ENCODE assay signal across 8 cellular contexts in the genomic region with DNA sequence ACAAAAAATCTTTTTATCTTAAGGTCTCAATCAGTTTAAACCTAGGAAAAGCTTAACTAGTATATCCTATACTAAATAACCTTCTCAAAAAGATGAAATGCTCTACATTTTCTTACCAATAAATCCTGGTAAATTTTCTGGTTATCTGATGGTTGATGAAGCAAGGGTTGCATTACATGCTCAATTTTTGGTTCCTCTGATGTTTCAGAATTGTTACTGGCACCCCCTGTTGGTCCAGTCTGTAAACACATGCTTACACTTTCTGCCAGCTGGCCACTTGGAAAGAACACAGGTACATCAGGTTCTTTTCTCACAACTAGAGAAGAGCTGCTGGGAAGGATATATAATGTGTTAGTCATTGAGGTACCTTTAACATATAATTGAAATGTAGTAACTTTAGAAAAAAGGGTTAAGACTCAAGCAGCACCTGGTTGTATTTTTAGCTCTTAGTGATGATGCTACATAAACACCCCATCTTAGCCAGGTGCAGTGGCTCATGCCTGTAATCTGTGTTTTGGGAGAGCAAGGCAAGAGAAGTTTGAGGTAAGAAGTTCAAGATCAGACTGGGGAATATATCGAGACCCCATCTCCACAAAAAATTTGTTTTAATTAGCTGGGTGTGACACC. TPM values are rescaled to one million over a fixed set of nuclear protein-coding genes. Genes with fewer than 3 reads are reported as not detected.
DNase-seq lines count a peak whose midpoint lies in the region; ATAC-seq, FAIRE-seq and TF ChIP-seq lines count a peak whose summit lies in the region.

No MANE protein-coding gene starts in this region.

- H3K27me3 ChIP-seq in SK-N-SH (ENCODE audit: insufficient read depth) (no peaks in the 10 kb centered on the region), mammary epithelial cell (ENCODE audit: insufficient read depth, low read length) (no peaks in the 10 kb centered on the region), right lobe of liver (no peaks in the 10 kb centered on the region), transverse colon (no peaks in the 10 kb centered on the region)

- intact Hi-C loops in mammary epithelial cell (cut with micrococcal nuclease) (loop anchor here (1.0 kb wide), 2 partner anchors 70 to 84 kb away; no protein-coding TSS in a partner anchor), right lobe of liver (cut with DNase I) (no loop called here), transverse colon (cut with DNase I; ENCODE audit: low total_unique reads) (no loop called here)

- H3F3A ChIP-seq in SK-N-SH (replicated peaks; ENCODE audit: insufficient read depth), result peaks cover 3% of the 10 kb centered on the region

- FAIRE-seq in HTR-8/SVneo (lab: Jason Lieb, UNC), result no peak

- WGBS in SK-N-SH (ENCODE audit: low lambda C conversion rate), result 93% methylated on average over 1 of the region's 1 CpG
- WGBS in mammary epithelial cell (ENCODE audit: low coverage, missing lambda C conversion rate), result 100% methylated on average over 1 of the region's 1 CpG
- WGBS in right lobe of liver (ENCODE audit: insufficient coverage, low coverage, low lambda C conversion rate, missing lambda C conversion rate), result 86% methylated on average over 1 of the region's 1 CpG
- 77 to 80% methylated on average over 1 of the region's 1 CpG for WGBS in transverse colon (ENCODE audit: low coverage in 1 of 2), 2 donors

- peak; percentile 25 for DNase-seq in activated T-cell treated with anti-CD3 and anti-CD28 coated beads for 24 hours (ENCODE audit: low read depth)
- DNase-seq in activated T-cell treated with anti-CD3 and anti-CD28 coated beads, Interleukin-2, amount 50 U/mL, for 1 hour, result no peak
- DNase-seq in HTR-8/SVneo (ENCODE audit: insufficient read length, low spot score), result peak; percentile 23
- peak; percentile 55 for DNase-seq in SK-N-SH
- DNase-seq in mammary epithelial cell, result peak; percentile 52
- peak in 1 of 3 donors; percentile 52 for DNase-seq in right lobe of liver
- DNase-seq in transverse colon, result peak; percentile 53
- no peak for DNase-seq in DMS79 (lab: John Stamatoyannopoulos, UW)

- H3K4me2 ChIP-seq in SK-N-SH (no peak overlapping the region), mammary epithelial cell (ENCODE audit: insufficient read depth, low read depth, low read length) (no peak overlapping the region)

- peak; percentile 74 for TF ChIP-seq CTCF in SK-N-SH (IDR thresholded peaks at IDR 0.05)
- TF ChIP-seq CTCF in mammary epithelial cell (conservative IDR thresholded peaks at IDR 0.05 in 1 of 2, IDR thresholded peaks at IDR 0.05 in 1 of 2; ENCODE audit: extremely low read depth in 1 of 2, insufficient read depth in 1 of 2, low read depth in 1 of 2, low read length in 2 of 2), result peak; percentile 74 to 77
- peak; percentile 62 to 75 (median 65) for TF ChIP-seq CTCF in right lobe of liver (IDR thresholded peaks at IDR 0.05)
- TF ChIP-seq CTCF in transverse colon (IDR thresholded peaks at IDR 0.05), result peak; percentile 41 to 66 (median 57)

- TF ChIP-seq POLR2A in right lobe of liver (IDR thresholded peaks at IDR 0.05) (no peak), transverse colon (IDR thresholded peaks at IDR 0.05) (no peak)

- no peaks in the 10 kb centered on the region for H3K4me1 ChIP-seq in SK-N-SH (ENCODE audit: control insufficient read depth in 1 of 2, insufficient read depth in 2 of 2, low read depth in 1 of 2, low read length in 1 of 2)
- H3K4me1 ChIP-seq in mammary epithelial cell (ENCODE audit: insufficient read depth, low read length), result no peaks in the 10 kb centered on the region
- H3K4me1 ChIP-seq in right lobe of liver, result no peaks in the 10 kb centered on the region
- H3K4me1 ChIP-seq in transverse colon, result no peaks in the 10 kb centered on the region

- no TSS peak for BruUV-seq in mammary epithelial cell (replicated peaks; lab: Mats Ljungman, UMichigan)

- H3K9ac ChIP-seq in SK-N-SH, result no peak overlapping the region
- no peak overlapping the region for H3K9ac ChIP-seq in mammary epithelial cell (ENCODE audit: insufficient read depth, low read length)

- H3K36me3 ChIP-seq in SK-N-SH (replicated peaks in 1 of 2; ENCODE audit: control insufficient read depth in 1 of 2, insufficient read depth in 2 of 2, low read length in 1 of 2) (peaks cover 15 to 19% of the 10 kb centered on the region in 2 experiments), mammary epithelial cell (ENCODE audit: insufficient read depth, low read length) (peaks cover 21% of the 10 kb centered on the region), right lobe of liver (no peaks in the 10 kb centered on the region), transverse colon (no peaks in the 10 kb centered on the region)

- no peak for TF ChIP-seq EP300 in SK-N-SH (IDR thresholded peaks at IDR 0.05; ENCODE audit: borderline replicate concordance in 1 of 2, low read depth in 1 of 2, low read length in 1 of 2)
- no peak for TF ChIP-seq EP300 in transverse colon (IDR thresholded peaks at IDR 0.05; ENCODE audit: low read depth)

- H3K4me3 ChIP-seq in SK-N-SH (ENCODE audit: low read depth in 2 of 2, low read length in 1 of 2) (peak overlapping the region in 1 of 2 experiments; percentile 23; a peak in 1 of 4 replicates), mammary epithelial cell (replicated peaks in 1 of 3; ENCODE audit: insufficient read depth in 1 of 3, low read depth in 2 of 3, low read length in 3 of 3) (no peak overlapping the region), right lobe of liver (no peak overlapping the region), transverse colon (no peak overlapping the region)

- no peak overlapping the region for H2AFZ ChIP-seq in SK-N-SH (ENCODE audit: low read depth)
- H2AFZ ChIP-seq in mammary epithelial cell (ENCODE audit: low read depth, low read length), result no peak overlapping the region

- POLR2A ChIA-PET in SK-N-SH (lab: Yijun Ruan, JAX), result interaction anchor here (0.6 kb wide), 1 partner anchor 47 kb away, joined by 3 read pairs; no protein-coding TSS in a partner anchor

- dilution Hi-C loops in mammary epithelial cell (cut with HindIII; ENCODE audit: low sequenced_read_pairs), result no loop called here

- CTCF ChIA-PET in SK-N-SH (lab: Yijun Ruan, JAX), result interaction anchor here (0.6 to 4.9 kb wide), 37 partner anchors 9 to 161 kb away, joined by 3 to 59 read pairs (median 5); a partner anchor contains a TSS
- CTCF ChIA-PET in mammary epithelial cell (lab: Charles Lee; ENCODE audit: low non-redundant PET), result interaction anchor here (0.7 to 1.4 kb wide), 3 partner anchors 17 to 83 kb away, joined by 4 to 18 read pairs (median 5); a partner anchor contains a TSS

- TF ChIP-seq RAD21 in SK-N-SH (IDR thresholded peaks at IDR 0.05; ENCODE audit: low read length), result peak; percentile 60

- no peaks in the 10 kb centered on the region for H3K9me3 ChIP-seq in SK-N-SH
- no peaks in the 10 kb centered on the region for H3K9me3 ChIP-seq in mammary epithelial cell (replicated peaks; ENCODE audit: insufficient read depth, low read length)
- no peaks in the 10 kb centered on the region for H3K9me3 ChIP-seq in right lobe of liver
- no peaks in the 10 kb centered on the region for H3K9me3 ChIP-seq in transverse colon

- peak; percentile 72 to 88 (median 80) for ATAC-seq in right lobe of liver

- no peaks in the 10 kb centered on the region; the same call in 1 of the 2 replicates for H3K79me2 ChIP-seq in SK-N-SH (ENCODE audit: insufficient read depth)
- H3K79me2 ChIP-seq in mammary epithelial cell (ENCODE audit: insufficient read depth, low read length), result peaks cover 2% of the 10 kb centered on the region

- H4K20me1 ChIP-seq in SK-N-SH (ENCODE audit: insufficient read depth), result no peaks in the 10 kb centered on the region
- H4K20me1 ChIP-seq in mammary epithelial cell (ENCODE audit: insufficient read depth, low read length), result no peaks in the 10 kb centered on the region

- in situ Hi-C loops in mammary epithelial cell (cut with MboI; ENCODE audit: low sequenced_read_pairs in 2 of 2) (loop anchor here in 1 of 2 donors (5.0 kb wide), 1 partner anchor 71 kb away; a partner anchor contains a TSS), transverse colon (cut with MboI; ENCODE audit: low pct_ligation_motif_present in 1 of 4, low pct_unique_long_range_greater_than_20kb in 1 of 4, low sequenced_read_pairs in 3 of 4) (loop anchor here in 1 of 4 donors (10.0 kb wide), 1 partner anchor 68 kb away; a partner anchor contains a TSS)

- H3K27ac ChIP-seq in SK-N-SH (ENCODE audit: low read depth in 2 of 2, low read length in 1 of 2), result no peak overlapping the region
- H3K27ac ChIP-seq in mammary epithelial cell (ENCODE audit: insufficient read depth, low read depth, low read length), result no peak overlapping the region
- no peak overlapping the region for H3K27ac ChIP-seq in right lobe of liver
- H3K27ac ChIP-seq in transverse colon, result no peak overlapping the region

- no peaks in the 10 kb centered on the region for H3K9me2 ChIP-seq in SK-N-SH

TF ChIP-seq in SK-N-SH, 30 proteins besides CTCF, POLR2A, EP300 and RAD21:
- peak; percentile 56 for TF ChIP-seq SMC3 (IDR thresholded peaks at IDR 0.05; ENCODE audit: low read depth, low read length)
- TF ChIP-seq NFIC (IDR thresholded peaks at IDR 0.05; ENCODE audit: borderline replicate concordance), result no peak

RNA-seq across cellular contexts. Expression of a gene that starts 30.9 kb away (rescaled TPM):
- not detected in 2 replicates for polyA plus RNA-seq in SK-N-SH (2012; rRNA removed)
- not detected in 2 replicates for polyA plus RNA-seq in SK-N-SH (2012; cell fraction: cytosol; rRNA removed)
- polyA plus RNA-seq in SK-N-SH (2012; cell fraction: nucleus; rRNA removed), result not detected in 2 replicates
- not detected for total RNA-seq in mammary epithelial cell
- not detected for polyA plus RNA-seq in mammary epithelial cell
- not detected for polyA minus RNA-seq in mammary epithelial cell
- total RNA-seq in right lobe of liver, result 1 to 10 TPM in 4 of 6 experiments, under 1 TPM in 2; 0.43 to 4.5 (median 1.8) TPM
- 1 to 10 TPM in 2 of 4 donors, under 1 TPM in 2; 0.80 to 7.9 (median 1.9) TPM for total RNA-seq in transverse colon

RNA-seq across cellular contexts. Expression of a gene that starts 51.0 kb away (rescaled TPM):
- polyA plus RNA-seq in SK-N-SH (2012; rRNA removed) (4.9 and 5.8 TPM in 2 replicates), mammary epithelial cell (17.6 TPM)
- 5.7 and 6.6 TPM in 2 replicates for polyA plus RNA-seq in SK-N-SH (2012; cell fraction: cytosol; rRNA removed)
- 3.9 and 7.8 TPM in 2 replicates for polyA plus RNA-seq in SK-N-SH (2012; cell fraction: nucleus; rRNA removed)
- total RNA-seq in mammary epithelial cell (10 to 100 TPM in 1 of 2 donors, 1 to 10 TPM in 1; 8.0 to 17.9 TPM), right lobe of liver (1 to 10 TPM in 3 of 6 experiments, under 1 TPM in 3; 0.61 to 2.5 (median 0.87) TPM), transverse colon (10 to 100 TPM in 1 of 4 donors, 1 to 10 TPM in 3; 3.4 to 16.3 (median 6.5) TPM)
- polyA minus RNA-seq in mammary epithelial cell, result 19.6 TPM

Comparison
In these comparisons a context has a peak if more than half of its experiments do, and no peak if none do; other contexts are left out.
1. DNase-seq: peak in activated T-cell treated with anti-CD3 and anti-CD28 coated beads for 24 hours (single experiment), HTR-8/SVneo (single experiment), SK-N-SH (single experiment), mammary epithelial cell (single experiment) and transverse colon (single experiment); none in activated T-cell treated with anti-CD3 and anti-CD28 coated beads, Interleukin-2, amount 50 U/mL, for 1 hour (single experiment) and DMS79 (single experiment).
2. Peak in every context shown above with its lines, with median percentiles within 50 percentile points of each other: CTCF ChIP-seq.